ENCODE assay signal across 11 cellular contexts in genomic region chr6:14841901-14842421, GRCh38.
DNase-seq lines count a peak whose midpoint lies in the region; ATAC-seq and TF ChIP-seq lines count a peak whose summit lies in the region.
"Had no signal": no experiment of that assay in that cellular context is flagged by ENCODE, and none has a peak within 500 bp of the region (broad histone marks: within the 10 kb centered on the region; RNA-seq: fewer than 3 reads in every experiment).

No MANE protein-coding gene starts in this region.

- H3K9me3 Mint-ChIP-seq in activated naive CD4-positive, alpha-beta T cell treated with anti-CD3 and anti-CD28 coated beads, Interleukin-2, amount 10 ng/mL, durations not matched to agents 7 days and 5 days = peaks cover 2% of the 10 kb centered on the region
- H3K9me3 Mint-ChIP-seq: central memory CD8-positive, alpha-beta T cell had no signal

- H3K36me3 ChIP-seq in RWPE2 (ENCODE audit: low read depth) = no peaks in the 10 kb centered on the region
- H3K36me3 ChIP-seq: Peyer's patch had no signal

- H3K27me3 ChIP-seq in RWPE2 (ENCODE audit: insufficient read depth, poor library complexity, severe bottlenecking) = no peaks in the 10 kb centered on the region
- H3K27me3 ChIP-seq: Peyer's patch had no signal

- TF ChIP-seq CTCF in RWPE2 (IDR thresholded peaks at IDR 0.05; ENCODE audit: poor library complexity, severe bottlenecking) (no peak), GM10266 (IDR thresholded peaks at IDR 0.05; ENCODE audit: control insufficient read depth, insufficient read depth, low read depth, missing control alignments) (no peak)

- no peaks in the 10 kb centered on the region for H3K9me3 ChIP-seq in RWPE2 (ENCODE audit: severe bottlenecking)
- H3K9me3 ChIP-seq: Peyer's patch had no signal

- DNase-seq in GM04504 (ENCODE audit: low read depth) (peak; percentile 98), RWPE2 (ENCODE audit: low spot score) (no peak), fibroblast of peridontal ligament (ENCODE audit: extremely low read depth) (peak; percentile 100), renal cortical epithelial cell (ENCODE audit: low read depth) (peak; percentile 54), NCI-H82 (lab: John Stamatoyannopoulos, UW) (no peak), NCI-H446 (lab: John Stamatoyannopoulos, UW) (no peak), GM10266 (ENCODE audit: extremely low spot score) (no peak)
- DNase-seq in activated naive CD4-positive, alpha-beta T cell treated with anti-CD3 and anti-CD28 coated beads, Interleukin-2, amount 10 ng/mL, durations not matched to agents 7 days and 5 days = no peak
- DNase-seq: Kasumi-1 had no signal

- H3K27ac ChIP-seq in RWPE2 (ENCODE audit: poor library complexity, severe bottlenecking) = peak overlapping the region; percentile 19

- no peaks in the 10 kb centered on the region for H3K36me3 Mint-ChIP-seq in activated naive CD4-positive, alpha-beta T cell treated with anti-CD3 and anti-CD28 coated beads, Interleukin-2, amount 10 ng/mL, durations not matched to agents 7 days and 5 days

- H3K4me1 ChIP-seq in RWPE2 (ENCODE audit: insufficient read depth, poor library complexity, severe bottlenecking) = peaks cover 4% of the 10 kb centered on the region
- H3K4me1 ChIP-seq: Peyer's patch had no signal

- CTCF ChIA-PET in activated naive CD4-positive, alpha-beta T cell treated with anti-CD3 and anti-CD28 coated beads, Interleukin-2, amount 10 ng/mL, durations not matched to agents 7 days and 5 days (lab: Charles Lee) = no interaction called here

- no peak overlapping the region for H3K4me3 Mint-ChIP-seq in activated naive CD4-positive, alpha-beta T cell treated with anti-CD3 and anti-CD28 coated beads, Interleukin-2, amount 10 ng/mL, durations not matched to agents 7 days and 5 days
- H3K4me3 Mint-ChIP-seq: central memory CD8-positive, alpha-beta T cell had no signal

- peak; percentile 87 for ATAC-seq in RWPE2 (ENCODE audit: low read depth)

- no peak overlapping the region for H3K4me3 ChIP-seq in RWPE2 (ENCODE audit: severe bottlenecking)
- H3K4me3 ChIP-seq: Peyer's patch had no signal

- H3K27ac Mint-ChIP-seq in activated naive CD4-positive, alpha-beta T cell treated with anti-CD3 and anti-CD28 coated beads, Interleukin-2, amount 10 ng/mL, durations not matched to agents 7 days and 5 days = no peak overlapping the region

- peaks cover 6% of the 10 kb centered on the region for H3K27me3 Mint-ChIP-seq in activated naive CD4-positive, alpha-beta T cell treated with anti-CD3 and anti-CD28 coated beads, Interleukin-2, amount 10 ng/mL, durations not matched to agents 7 days and 5 days

- H3K4me1 Mint-ChIP-seq in activated naive CD4-positive, alpha-beta T cell treated with anti-CD3 and anti-CD28 coated beads, Interleukin-2, amount 10 ng/mL, durations not matched to agents 7 days and 5 days = no peaks in the 10 kb centered on the region
- H3K4me1 Mint-ChIP-seq: central memory CD8-positive, alpha-beta T cell had no signal

Comparison
In these comparisons a context has a peak if more than half of its experiments do, and no peak if none do; other contexts are left out.
1. DNase-seq: peak in GM04504 (single experiment), fibroblast of peridontal ligament (single experiment) and renal cortical epithelial cell (single experiment); none in RWPE2 (single experiment), NCI-H82 (single experiment), activated naive CD4-positive, alpha-beta T cell treated with anti-CD3 and anti-CD28 coated beads, Interleukin-2, amount 10 ng/mL, durations not matched to agents 7 days and 5 days (single experiment), NCI-H446 (0 of 2) and GM10266 (single experiment).